19 cellular contexts compared by ENCODE assay signal in the genomic region with DNA sequence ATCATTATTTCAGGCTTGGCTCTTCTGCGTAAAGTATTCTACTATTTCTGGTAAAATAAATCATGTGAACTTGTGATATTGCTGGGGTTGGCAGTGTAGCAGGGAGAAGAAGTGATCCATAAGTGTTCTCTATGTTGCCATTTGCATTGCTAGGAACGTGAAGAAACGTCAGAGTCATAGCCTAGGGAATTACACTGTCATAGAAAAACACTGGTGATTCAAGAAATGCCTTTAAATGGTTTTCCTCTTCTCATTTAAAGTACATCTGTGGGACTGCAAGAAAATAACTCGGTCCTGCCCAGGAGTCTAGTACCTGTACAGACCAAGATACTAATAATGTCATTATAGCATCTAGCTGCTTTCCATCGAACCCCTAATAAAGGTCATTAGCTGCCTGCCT.
"Had no signal": no experiment of that assay in that cellular context is flagged by ENCODE, and none has a peak within 500 bp of the region (broad histone marks: within the 10 kb centered on the region; RNA-seq: fewer than 3 reads in every experiment).

No MANE protein-coding gene starts in this region.

- ATAC-seq: gastrocnemius medialis; natural killer cell; stimulated activated memory B cell treated with anti-CD40 and anti-IgM and Interleukin-4, amounts not matched to agents 10 μg/mL and 1 μg/mL and 100 μg/mL, for 72 hours; stimulated activated naive CD8-positive, alpha-beta T cell treated with anti-CD3 and anti-CD28 coated beads, Interleukin-15, Interleukin-2, amounts not matched to agents 100 U/mL and 50 U/mL, for 24 hours had no signal

- H3K27ac Mint-ChIP-seq: memory B cell; natural killer cell; stimulated activated memory B cell treated with anti-CD40 and anti-IgM and Interleukin-4, amounts not matched to agents 10 μg/mL and 1 μg/mL and 100 μg/mL, for 72 hours had no signal

- H3K27ac ChIP-seq: gastrocnemius medialis, prostate gland, right atrium auricular region, sigmoid colon, thoracic aorta, tibial nerve, upper lobe of left lung had no signal

- H3K9me3 Mint-ChIP-seq: memory B cell; natural killer cell; neural crest cell; stimulated activated memory B cell treated with anti-CD40 and anti-IgM and Interleukin-4, amounts not matched to agents 10 μg/mL and 1 μg/mL and 100 μg/mL, for 72 hours had no signal

- H3K36me3 ChIP-seq: gastrocnemius medialis, prostate gland, right atrium auricular region, sigmoid colon, thoracic aorta, tibial nerve, upper lobe of left lung had no signal

- H3K9me3 ChIP-seq: gastrocnemius medialis, prostate gland, right atrium auricular region, sigmoid colon, thoracic aorta, tibial nerve, upper lobe of left lung had no signal

- H3K4me3 Mint-ChIP-seq: memory B cell; natural killer cell; neural crest cell; stimulated activated memory B cell treated with anti-CD40 and anti-IgM and Interleukin-4, amounts not matched to agents 10 μg/mL and 1 μg/mL and 100 μg/mL, for 72 hours had no signal

- DNase-seq: dorsolateral prefrontal cortex; effector CD4-positive, alpha-beta T cell; foreskin fibroblast; gastrocnemius medialis; head of caudate nucleus; natural killer cell; sigmoid colon; stimulated activated CD4-positive, alpha-beta T cell treated with anti-CD3 and anti-CD28 coated beads, Interleukin-2, amount 100 ng/mL, for 24 hours; stimulated activated CD4-positive, alpha-beta T cell treated with anti-CD3 and anti-CD28 coated beads, Interleukin-4, amount 100 ng/mL, for 4 hours; stimulated activated naive CD8-positive, alpha-beta T cell treated with anti-CD3 and anti-CD28 coated beads, Interleukin-15, Interleukin-2, amounts not matched to agents 100 U/mL and 50 U/mL, for 24 hours; upper lobe of left lung had no signal

- H3K27me3 ChIP-seq: dorsolateral prefrontal cortex, right atrium auricular region, sigmoid colon, tibial nerve, upper lobe of left lung had no signal

- H3K27me3 Mint-ChIP-seq: memory B cell; stimulated activated memory B cell treated with anti-CD40 and anti-IgM and Interleukin-4, amounts not matched to agents 10 μg/mL and 1 μg/mL and 100 μg/mL, for 72 hours had no signal

- H3K4me3 ChIP-seq: gastrocnemius medialis, lung, prostate gland, right atrium auricular region, sigmoid colon, thoracic aorta, tibial nerve, upper lobe of left lung had no signal

- H3K4me1 ChIP-seq: gastrocnemius medialis, upper lobe of left lung had no signal

- H3K36me3 Mint-ChIP-seq: natural killer cell; stimulated activated memory B cell treated with anti-CD40 and anti-IgM and Interleukin-4, amounts not matched to agents 10 μg/mL and 1 μg/mL and 100 μg/mL, for 72 hours had no signal
